Comparison of ENCODE assay signal across 12 cellular contexts in genomic region chr11:121762820-121763219, GRCh38.
DNase-seq lines count a peak whose midpoint lies in the region; ATAC-seq and TF ChIP-seq lines count a peak whose summit lies in the region.
"Had no signal": no experiment of that assay in that cellular context is flagged by ENCODE, and none has a peak within 500 bp of the region (broad histone marks: within the 10 kb centered on the region; RNA-seq: fewer than 3 reads in every experiment).

No MANE protein-coding gene starts in this region.

- CTCF ChIA-PET in PC-3 (lab: Charles Lee): no interaction called here

- DNase-seq in NCI-H146 (lab: John Stamatoyannopoulos, UW) (peak; percentile 12), NCI-H146 treated with DMSO at 0.1 percent for 48 hours (lab: John Stamatoyannopoulos, UW; ENCODE audit: unreplicated experiment) (no peak), PC-3 (peak; percentile 18), foreskin keratinocyte (peak; percentile 42 to 61), ACHN (no peak)
- no peak for DNase-seq in activated T-cell treated with anti-CD3 and anti-CD28 coated beads, Interleukin-2, amount 50 U/mL, for 72 hours
- DNase-seq in stimulated activated CD4-positive, alpha-beta T cell treated with anti-CD3 and anti-CD28 coated beads, Interleukin-15, amount 100 ng/mL, for 24 hours: no peak
- DNase-seq: activated CD8-positive, alpha-beta memory T cell treated with anti-CD3 and anti-CD28 coated beads for 24 hours had no signal

- H3K9me2 ChIP-seq in PC-3 (replicated peaks; ENCODE audit: low read length): no peaks in the 10 kb centered on the region

- ATAC-seq in PC-3 (no peak), foreskin keratinocyte (peak; percentile 43)
- no peak for ATAC-seq in activated T-cell treated with anti-CD3 and anti-CD28 coated beads, Interleukin-2, amount 50 U/mL, for 72 hours (replicated peaks in 1 of 2)
- ATAC-seq: A549, left colon had no signal

- H2AFZ ChIP-seq in PC-3 (ENCODE audit: low read length): no peak overlapping the region

- H3K36me3 ChIP-seq in PC-3 (ENCODE audit: low read depth, low read length) (no peaks in the 10 kb centered on the region), skeletal muscle satellite cell (ENCODE audit: insufficient read depth, low read length) (no peaks in the 10 kb centered on the region)

- no peaks in the 10 kb centered on the region for H4K20me1 ChIP-seq in PC-3 (ENCODE audit: low read length)

- H3F3A ChIP-seq in PC-3 (ENCODE audit: low read length, unreplicated experiment): no peaks in the 10 kb centered on the region

- POLR2A ChIA-PET in PC-3 (lab: Charles Lee; ENCODE audit: unreplicated experiment): interaction anchor here (0.5 kb wide), 1 partner anchor 471 kb away, joined by 3 read pairs; the partner anchor contains the start of gene SC5D

- BruUV-seq in PC-3 (replicated peaks; lab: Mats Ljungman, UMichigan): no TSS peak

- H3K27me3 Mint-ChIP-seq in activated T-cell treated with anti-CD3 and anti-CD28 coated beads, Interleukin-2, amount 50 U/mL, for 72 hours (ENCODE audit: low read depth): no peaks in the 10 kb centered on the region

- H3K4me1 Mint-ChIP-seq in activated T-cell treated with anti-CD3 and anti-CD28 coated beads, Interleukin-2, amount 50 U/mL, for 72 hours (ENCODE audit: low read depth): peaks cover 5% of the 10 kb centered on the region

- H3K9ac ChIP-seq in PC-3 (ENCODE audit: low read length) (no peak overlapping the region), skeletal muscle satellite cell (ENCODE audit: low read depth, low read length) (no peak overlapping the region)

- H3K27me3 ChIP-seq in PC-3 (ENCODE audit: low read length) (peaks cover 46% of the 10 kb centered on the region), foreskin keratinocyte (peaks cover 9% of the 10 kb centered on the region), skeletal muscle satellite cell (ENCODE audit: control insufficient read depth, insufficient read depth, low read length) (no peaks in the 10 kb centered on the region)

- TF ChIP-seq CTCF in PC-3 (conservative IDR thresholded peaks at IDR 0.05; ENCODE audit: low read depth, low read length) (no peak), foreskin keratinocyte (conservative IDR thresholded peaks at IDR 0.05) (peak; percentile 3)

- no peak overlapping the region for H3K4me3 Mint-ChIP-seq in activated T-cell treated with anti-CD3 and anti-CD28 coated beads, Interleukin-2, amount 50 U/mL, for 72 hours

- H3K9me3 ChIP-seq in PC-3 (ENCODE audit: low read length): no peaks in the 10 kb centered on the region
- H3K9me3 ChIP-seq in skeletal muscle satellite cell (replicated peaks; ENCODE audit: low read length): no peaks in the 10 kb centered on the region
- H3K9me3 ChIP-seq: A549 had no signal

- H3K4me1 ChIP-seq in PC-3 (ENCODE audit: insufficient read depth, low read length) (no peaks in the 10 kb centered on the region), foreskin keratinocyte (no peaks in the 10 kb centered on the region), skeletal muscle satellite cell (ENCODE audit: control insufficient read depth, insufficient read depth, low read length) (peaks cover 7% of the 10 kb centered on the region)
- H3K4me1 ChIP-seq: A549 had no signal

- no peaks in the 10 kb centered on the region for H3K79me2 ChIP-seq in PC-3 (ENCODE audit: low read length)

- H3K27ac ChIP-seq in PC-3 (ENCODE audit: low read length) (no peak overlapping the region), foreskin keratinocyte (no peak overlapping the region)
- H3K27ac ChIP-seq: A549 had no signal

- no peak overlapping the region for H3K27ac Mint-ChIP-seq in activated T-cell treated with anti-CD3 and anti-CD28 coated beads, Interleukin-2, amount 50 U/mL, for 72 hours

- H3K4me2 ChIP-seq in PC-3 (ENCODE audit: low read length) (no peak overlapping the region), skeletal muscle satellite cell (ENCODE audit: low read length) (peak overlapping the region; percentile 4)
- H3K4me2 ChIP-seq: A549 had no signal

- no peaks in the 10 kb centered on the region for H3K36me3 Mint-ChIP-seq in activated T-cell treated with anti-CD3 and anti-CD28 coated beads, Interleukin-2, amount 50 U/mL, for 72 hours (ENCODE audit: insufficient read depth in 2 of 2)

- intact Hi-C loops in PC-3 (cut with micrococcal nuclease): no loop called here

- in situ Hi-C loops in ACHN (cut with HindIII; ENCODE audit: low pct_ligation_motif_present, low pct_unique_long_range_greater_than_20kb, low sequenced_read_pairs): no loop called here

- H3K9me3 Mint-ChIP-seq in activated T-cell treated with anti-CD3 and anti-CD28 coated beads, Interleukin-2, amount 50 U/mL, for 72 hours: no peaks in the 10 kb centered on the region

- H3K4me3 ChIP-seq in PC-3 (ENCODE audit: low read length): no peak overlapping the region
- no peak overlapping the region for H3K4me3 ChIP-seq in skeletal muscle satellite cell (ENCODE audit: low read length)
- H3K4me3 ChIP-seq: A549, GM12878 had no signal

Comparison
In these comparisons a context has a peak if more than half of its experiments do, and no peak if none do; other contexts are left out.
1. DNase-seq: peak in NCI-H146 (single experiment), PC-3 (single experiment) and foreskin keratinocyte (2 of 2); none in NCI-H146 treated with DMSO at 0.1 percent for 48 hours (single experiment), ACHN (single experiment), activated T-cell treated with anti-CD3 and anti-CD28 coated beads, Interleukin-2, amount 50 U/mL, for 72 hours (0 of 2) and stimulated activated CD4-positive, alpha-beta T cell treated with anti-CD3 and anti-CD28 coated beads, Interleukin-15, amount 100 ng/mL, for 24 hours (single experiment).